ENCODE assay signal across 23 cellular contexts in the genomic region with DNA sequence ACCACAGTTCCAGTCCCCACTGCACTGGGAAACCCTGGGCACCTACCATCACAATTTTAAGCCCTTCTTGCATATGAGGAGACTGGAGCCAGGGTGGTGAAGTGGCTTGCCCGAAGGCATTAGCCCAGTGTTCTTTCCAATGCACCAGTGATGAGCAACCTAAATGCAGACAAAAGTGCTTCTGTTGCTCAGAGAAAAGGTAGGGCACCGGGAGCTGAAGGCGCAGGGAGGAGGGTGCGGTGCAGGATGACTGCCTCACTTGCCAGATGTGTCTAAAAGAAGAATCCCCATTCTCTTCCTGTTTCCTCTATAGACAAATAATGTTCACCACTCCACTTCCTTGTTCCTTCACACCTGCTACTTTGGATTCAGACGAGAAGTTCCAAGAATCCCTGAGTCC.
A peak's percentile ranks its signal among the peaks of the same experiment; 100 is the strongest.
DNase-seq lines count a peak whose midpoint lies in the region; ATAC-seq and TF ChIP-seq lines count a peak whose summit lies in the region.
"Had no signal": no experiment of that assay in that cellular context is flagged by ENCODE, and none has a peak within 500 bp of the region (broad histone marks: within the 10 kb centered on the region; RNA-seq: fewer than 3 reads in every experiment).

No MANE protein-coding gene starts in this region.

- peaks cover 0 to 18% (median 6%) of the 10 kb centered on the region in 11 experiments; a peak in 8 of 22 replicates for H3K9me3 ChIP-seq in BLaER1 treated with 17β-estradiol and CSF1 and Interleukin-3, amounts not matched to agents 10 nM and 100 nM (replicated peaks in 1 of 11)
- H3K9me3 ChIP-seq: esophagus squamous epithelium, vagina had no signal

- H3K4me3 Mint-ChIP-seq in IgD-negative memory B cell (peak overlapping the region; percentile 71 to 93 (median 80)), WTC11 (no peak overlapping the region), memory B cell (peak overlapping the region; percentile 85)
- H3K4me3 Mint-ChIP-seq in activated T-cell treated with anti-CD3 and anti-CD28 coated beads, Interleukin-2, amount 50 U/mL, for 4 hours: no peak overlapping the region
- H3K4me3 Mint-ChIP-seq: activated naive CD4-positive, alpha-beta T cell treated with anti-CD3 and anti-CD28 coated beads for 36 hours; CD4-positive, alpha-beta memory T cell had no signal

- peaks cover 7 to 55% (median 49%) of the 10 kb centered on the region in 10 experiments for H3K4me1 ChIP-seq in BLaER1 treated with 17β-estradiol and CSF1 and Interleukin-3, amounts not matched to agents 10 nM and 100 nM
- H3K4me1 ChIP-seq: vagina had no signal

- H4K20me1 ChIP-seq in BLaER1 treated with 17β-estradiol and CSF1 and Interleukin-3, amounts not matched to agents 10 nM and 100 nM: no peaks in the 10 kb centered on the region

- ATAC-seq in WTC11 (no peak), memory B cell (ENCODE audit: low read depth) (peak; percentile 62), HG02981 (IDR thresholded peaks at IDR 0.05; ENCODE audit: unreplicated experiment) (no peak)
- no peak for ATAC-seq in activated T-cell treated with anti-CD3 and anti-CD28 coated beads, Interleukin-2, amount 50 U/mL, for 4 hours
- ATAC-seq: left ventricle myocardium superior had no signal

- CTCF ChIA-PET in WTC11 (lab: Charles Lee): interaction anchor here (1.1 kb wide), 1 partner anchor 282 kb away, joined by 5 read pairs; no protein-coding TSS in a partner anchor

- H3K4me2 ChIP-seq in BLaER1 treated with 17β-estradiol and CSF1 and Interleukin-3, amounts not matched to agents 10 nM and 100 nM: peak overlapping the region; percentile 50 to 95 (median 80)

- H3K9me3 Mint-ChIP-seq in IgD-negative memory B cell (no peaks in the 10 kb centered on the region), WTC11 (no peaks in the 10 kb centered on the region), memory B cell (no peaks in the 10 kb centered on the region)
- no peaks in the 10 kb centered on the region for H3K9me3 Mint-ChIP-seq in activated T-cell treated with anti-CD3 and anti-CD28 coated beads, Interleukin-2, amount 50 U/mL, for 4 hours
- H3K9me3 Mint-ChIP-seq: activated naive CD4-positive, alpha-beta T cell treated with anti-CD3 and anti-CD28 coated beads for 36 hours; CD4-positive, alpha-beta memory T cell had no signal

- peak overlapping the region; percentile 82 to 98 (median 93) for H3K27ac Mint-ChIP-seq in IgD-negative memory B cell
- peak overlapping the region; percentile 59; the same call in 1 of the 2 replicates for H3K27ac Mint-ChIP-seq in WTC11
- peak overlapping the region; percentile 80 for H3K27ac Mint-ChIP-seq in memory B cell
- H3K27ac Mint-ChIP-seq: activated naive CD4-positive, alpha-beta T cell treated with anti-CD3 and anti-CD28 coated beads for 36 hours had no signal

- DNase-seq in WTC11 (ENCODE audit: low spot score) (no peak), memory B cell (ENCODE audit: low spot score in 2 of 2) (no peak), mucosa of gallbladder (ENCODE audit: low spot score) (no peak)
- no peak for DNase-seq in activated T-cell treated with anti-CD3 and anti-CD28 coated beads, Interleukin-2, amount 50 U/mL, for 4 hours
- no peak for DNase-seq in stimulated activated naive CD4-positive, alpha-beta T cell treated with Interleukin-2 at 50 U/mL for 16 hours (lab: John Stamatoyannopoulos, UW)
- DNase-seq: activated CD4-positive, alpha-beta T cell treated with anti-CD3 and anti-CD28 coated beads, Interleukin-2, amount 50 U/mL, for 48 hours; activated naive CD4-positive, alpha-beta T cell treated with anti-CD3 and anti-CD28 coated beads for 36 hours; activated T-cell treated with anti-CD3 and anti-CD28 coated beads, Interleukin-2, amount 50 U/mL, for 1 hour; caudate nucleus; CD4-positive, alpha-beta memory T cell; DMS79 treated with DMSO at 0.1 percent for 48 hours; esophagus squamous epithelium; left ventricle myocardium superior; NCI-H1105; NCI-H524 treated with DMSO at 0.1 percent for 48 hours; retina; Right ventricle myocardium superior; stimulated activated CD8-positive, alpha-beta memory T cell treated with anti-CD3 and anti-CD28 coated beads, Interleukin-4, amount 100 ng/mL, for 48 hours had no signal

- H3K27me3 ChIP-seq in BLaER1 treated with 17β-estradiol and CSF1 and Interleukin-3, amounts not matched to agents 10 nM and 100 nM: no peaks in the 10 kb centered on the region
- H3K27me3 ChIP-seq: esophagus squamous epithelium, vagina had no signal

- H3K27me3 Mint-ChIP-seq in IgD-negative memory B cell (no peaks in the 10 kb centered on the region), WTC11 (ENCODE audit: low read depth) (no peaks in the 10 kb centered on the region), memory B cell (no peaks in the 10 kb centered on the region)
- H3K27me3 Mint-ChIP-seq in activated T-cell treated with anti-CD3 and anti-CD28 coated beads, Interleukin-2, amount 50 U/mL, for 4 hours (ENCODE audit: low read depth): peaks cover 19% of the 10 kb centered on the region

- no peaks in the 10 kb centered on the region for H3K36me3 ChIP-seq in BLaER1 treated with 17β-estradiol and CSF1 and Interleukin-3, amounts not matched to agents 10 nM and 100 nM
- H3K36me3 ChIP-seq: esophagus squamous epithelium, vagina had no signal

- no peak for TF ChIP-seq CTCF in WTC11 (IDR thresholded peaks at IDR 0.05)

- no peaks in the 10 kb centered on the region for H3K36me3 Mint-ChIP-seq in IgD-negative memory B cell
- no peaks in the 10 kb centered on the region for H3K36me3 Mint-ChIP-seq in WTC11
- no peaks in the 10 kb centered on the region for H3K36me3 Mint-ChIP-seq in memory B cell
- H3K36me3 Mint-ChIP-seq in activated T-cell treated with anti-CD3 and anti-CD28 coated beads, Interleukin-2, amount 50 U/mL, for 4 hours (ENCODE audit: insufficient read depth): no peaks in the 10 kb centered on the region
- H3K36me3 Mint-ChIP-seq: CD4-positive, alpha-beta memory T cell had no signal

- H3K4me3 ChIP-seq in BLaER1 treated with 17β-estradiol and CSF1 and Interleukin-3, amounts not matched to agents 10 nM and 100 nM: peak overlapping the region in 2 of 10 experiments; percentile 39 to 40; a peak in 6 of 20 replicates
- H3K4me3 ChIP-seq: esophagus squamous epithelium, vagina had no signal

- POLR2A ChIA-PET in WTC11 (lab: Charles Lee): interaction anchor here (0.7 kb wide), 1 partner anchor 82 kb away, joined by 3 read pairs; no protein-coding TSS in a partner anchor

- peak overlapping the region in 4 of 11 experiments; percentile 1 to 47 (median 28); a peak in 5 of 22 replicates for H3K9ac ChIP-seq in BLaER1 treated with 17β-estradiol and CSF1 and Interleukin-3, amounts not matched to agents 10 nM and 100 nM

- H3K4me1 Mint-ChIP-seq in IgD-negative memory B cell (peaks cover 33 to 57% (median 41%) of the 10 kb centered on the region in 3 donors), WTC11 (peaks cover 32% of the 10 kb centered on the region), memory B cell (peaks cover 42% of the 10 kb centered on the region)
- no peaks in the 10 kb centered on the region for H3K4me1 Mint-ChIP-seq in activated T-cell treated with anti-CD3 and anti-CD28 coated beads, Interleukin-2, amount 50 U/mL, for 4 hours (ENCODE audit: low read depth)
- H3K4me1 Mint-ChIP-seq: CD4-positive, alpha-beta memory T cell had no signal

- H3K27ac ChIP-seq in BLaER1 treated with 17β-estradiol and CSF1 and Interleukin-3, amounts not matched to agents 10 nM and 100 nM: peak overlapping the region in 3 of 11 experiments; percentile 11 to 48 (median 41); a peak in 1 of 22 replicates
- H3K27ac ChIP-seq: vagina, VCaP had no signal

TF ChIP-seq in WTC11, 78 proteins besides CTCF, POLR2A, EP300 and RAD21:
- no peak for TF ChIP-seq EMX1 (CRISPR knock-in tag; IDR thresholded peaks at IDR 0.05)
- TF ChIP-seq ETV6 (CRISPR knock-in tag; IDR thresholded peaks at IDR 0.05): no peak
- no peak for TF ChIP-seq ZNF416 (CRISPR knock-in tag; IDR thresholded peaks at IDR 0.05)
- TF ChIP-seq NR1H2 (CRISPR knock-in tag; IDR thresholded peaks at IDR 0.05): no peak
- TF ChIP-seq MXD4 (CRISPR knock-in tag; IDR thresholded peaks at IDR 0.05; ENCODE audit: borderline replicate concordance): no peak
- TF ChIP-seq, protein P1, sequence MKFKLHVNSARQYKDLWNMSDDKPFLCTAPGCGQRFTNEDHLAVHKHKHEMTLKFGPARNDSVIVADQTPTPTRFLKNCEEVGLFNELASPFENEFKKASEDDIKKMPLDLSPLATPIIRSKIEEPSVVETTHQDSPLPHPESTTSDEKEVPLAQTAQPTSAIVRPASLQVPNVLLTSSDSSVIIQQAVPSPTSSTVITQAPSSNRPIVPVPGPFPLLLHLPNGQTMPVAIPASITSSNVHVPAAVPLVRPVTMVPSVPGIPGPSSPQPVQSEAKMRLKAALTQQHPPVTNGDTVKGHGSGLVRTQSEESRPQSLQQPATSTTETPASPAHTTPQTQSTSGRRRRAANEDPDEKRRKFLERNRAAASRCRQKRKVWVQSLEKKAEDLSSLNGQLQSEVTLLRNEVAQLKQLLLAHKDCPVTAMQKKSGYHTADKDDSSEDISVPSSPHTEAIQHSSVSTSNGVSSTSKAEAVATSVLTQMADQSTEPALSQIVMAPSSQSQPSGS (CRISPR knock-in tag; IDR thresholded peaks at IDR 0.05; ENCODE audit: borderline replicate concordance, low read depth): no peak
- TF ChIP-seq JAZF1 (CRISPR knock-in tag; IDR thresholded peaks at IDR 0.05): no peak
- no peak for TF ChIP-seq GABPB1 (CRISPR knock-in tag; IDR thresholded peaks at IDR 0.05)
- no peak for TF ChIP-seq ZNF263 (CRISPR knock-in tag; IDR thresholded peaks at IDR 0.05; ENCODE audit: low read depth)
- TF ChIP-seq, protein P2, sequence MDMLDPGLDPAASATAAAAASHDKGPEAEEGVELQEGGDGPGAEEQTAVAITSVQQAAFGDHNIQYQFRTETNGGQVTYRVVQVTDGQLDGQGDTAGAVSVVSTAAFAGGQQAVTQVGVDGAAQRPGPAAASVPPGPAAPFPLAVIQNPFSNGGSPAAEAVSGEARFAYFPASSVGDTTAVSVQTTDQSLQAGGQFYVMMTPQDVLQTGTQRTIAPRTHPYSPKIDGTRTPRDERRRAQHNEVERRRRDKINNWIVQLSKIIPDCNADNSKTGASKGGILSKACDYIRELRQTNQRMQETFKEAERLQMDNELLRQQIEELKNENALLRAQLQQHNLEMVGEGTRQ (CRISPR knock-in tag; IDR thresholded peaks at IDR 0.05): no peak
- TF ChIP-seq FOXK1 (CRISPR knock-in tag; IDR thresholded peaks at IDR 0.05): no peak
- TF ChIP-seq ZBTB21 (CRISPR knock-in tag; IDR thresholded peaks at IDR 0.05; ENCODE audit: borderline replicate concordance): no peak
- TF ChIP-seq, protein P3, sequence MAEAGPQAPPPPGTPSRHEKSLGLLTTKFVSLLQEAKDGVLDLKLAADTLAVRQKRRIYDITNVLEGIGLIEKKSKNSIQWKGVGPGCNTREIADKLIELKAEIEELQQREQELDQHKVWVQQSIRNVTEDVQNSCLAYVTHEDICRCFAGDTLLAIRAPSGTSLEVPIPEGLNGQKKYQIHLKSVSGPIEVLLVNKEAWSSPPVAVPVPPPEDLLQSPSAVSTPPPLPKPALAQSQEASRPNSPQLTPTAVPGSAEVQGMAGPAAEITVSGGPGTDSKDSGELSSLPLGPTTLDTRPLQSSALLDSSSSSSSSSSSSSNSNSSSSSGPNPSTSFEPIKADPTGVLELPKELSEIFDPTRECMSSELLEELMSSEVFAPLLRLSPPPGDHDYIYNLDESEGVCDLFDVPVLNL (CRISPR knock-in tag; IDR thresholded peaks at IDR 0.05; ENCODE audit: borderline replicate concordance, low read depth): no peak

Comparison
In these comparisons a context has a peak if more than half of its experiments do, and no peak if none do; other contexts are left out.
1. H3K4me3 Mint-ChIP-seq: peak in IgD-negative memory B cell (4 of 4) and memory B cell (single experiment); none in WTC11 (single experiment) and activated T-cell treated with anti-CD3 and anti-CD28 coated beads, Interleukin-2, amount 50 U/mL, for 4 hours (single experiment).
2. Peak in every context shown above with its lines, with median percentiles within 50 percentile points of each other: H3K27ac Mint-ChIP-seq.